In genomic region chr5:100900796-100901731, GRCh38 we compare ENCODE assay signal across 1 cellular context.
TF ChIP-seq lines count a peak whose summit lies in the region.

No MANE protein-coding gene starts in this region.

TF ChIP-seq in GM12878, 131 proteins besides CTCF, POLR2A, EP300 and RAD21 (continued from another document and continues in another):
- TF ChIP-seq ZNF592 (IDR thresholded peaks at IDR 0.05) (no peak), RFX5 (IDR thresholded peaks at IDR 0.05; ENCODE audit: low read depth, low read length) (no peak), PKNOX1 (IDR thresholded peaks at IDR 0.05) (0 out of 2 replicates have a peak, but pooled peaks have one; percentile 18), ZNF207 (IDR thresholded peaks at IDR 0.05; ENCODE audit: borderline replicate concordance) (no peak; the same call in 1 of the 2 replicates), E2F4 (IDR thresholded peaks at IDR 0.05; ENCODE audit: low read depth, low read length) (no peak), BCL3 (IDR thresholded peaks at IDR 0.05; ENCODE audit: borderline replicate concordance, insufficient read depth, low read depth, low read length, poor library complexity, severe bottlenecking) (no peak), CBX5 (IDR thresholded peaks at IDR 0.05; ENCODE audit: low read depth) (peak; percentile 83; the same call in 1 of the 2 replicates), EED (IDR thresholded peaks at IDR 0.05; ENCODE audit: low read depth) (no peak; the same call in 1 of the 2 replicates), BCL11A (IDR thresholded peaks at IDR 0.05; ENCODE audit: low read depth, low read length) (no peak), MTA2 (IDR thresholded peaks at IDR 0.05; ENCODE audit: low read depth) (no peak), ZNF217 (IDR thresholded peaks at IDR 0.05) (no peak), NRF1 (conservative IDR thresholded peaks at IDR 0.05; ENCODE audit: low read depth, low read length) (no peak), CHD4 (IDR thresholded peaks at IDR 0.05) (no peak), CBFB (IDR thresholded peaks at IDR 0.05; ENCODE audit: low read depth) (peak; percentile 63; the same call in 1 of the 2 replicates), ETV6 (conservative IDR thresholded peaks at IDR 0.05 in 1 of 2, IDR thresholded peaks at IDR 0.05 in 1 of 2; ENCODE audit: borderline replicate concordance in 1 of 2, low read depth in 1 of 2) (peak in 1 of 2 experiments; percentile 84; a peak in 2 of 4 replicates), HDAC2 (IDR thresholded peaks at IDR 0.05) (no peak), TBL1XR1 (IDR thresholded peaks at IDR 0.05; ENCODE audit: low read depth, low read length) (peak; percentile 66; the same call in 1 of the 2 replicates), ASH2L (IDR thresholded peaks at IDR 0.05; ENCODE audit: borderline replicate concordance, low read depth) (0 out of 2 replicates have a peak, but pooled peaks have one; percentile 3), ZNF24 (IDR thresholded peaks at IDR 0.05) (peak; percentile 55; the same call in 1 of the 2 replicates), ZZZ3 (IDR thresholded peaks at IDR 0.05; ENCODE audit: control insufficient read depth, insufficient read length, low read depth) (no peak), PRDM15 (CRISPR knock-in tag; IDR thresholded peaks at IDR 0.05) (no peak), YBX1 (IDR thresholded peaks at IDR 0.05) (no peak), TCF12 (IDR thresholded peaks at IDR 0.05; ENCODE audit: low read depth, low read length) (peak; percentile 37; the same call in 1 of the 2 replicates), IRF4 (IDR thresholded peaks at IDR 0.05; ENCODE audit: low read depth, low read length) (no peak), CEBPB (IDR thresholded peaks at IDR 0.05; ENCODE audit: borderline replicate concordance in 1 of 2, low read depth in 2 of 2, low read length in 2 of 2) (no peak), PAX8 (IDR thresholded peaks at IDR 0.05) (no peak), ESRRA (IDR thresholded peaks at IDR 0.05; ENCODE audit: low read length) (no peak), NBN (IDR thresholded peaks at IDR 0.05) (peak; percentile 47), RUNX3 (IDR thresholded peaks at IDR 0.05; ENCODE audit: low read length) (0 out of 2 replicates have a peak, but pooled peaks have one; percentile 21), KDM1A (IDR thresholded peaks at IDR 0.05; ENCODE audit: borderline replicate concordance) (no peak), IRF5 (IDR thresholded peaks at IDR 0.05; ENCODE audit: borderline replicate concordance) (no peak), RB1 (IDR thresholded peaks at IDR 0.05; ENCODE audit: borderline replicate concordance) (peak; percentile 48; the same call in 1 of the 2 replicates), MEF2A (IDR thresholded peaks at IDR 0.05; ENCODE audit: insufficient read depth, low read depth, low read length) (no peak), FOXM1 (IDR thresholded peaks at IDR 0.05; ENCODE audit: low read depth, low read length) (no peak), NFIC (IDR thresholded peaks at IDR 0.05; ENCODE audit: low read depth, low read length) (no peak), CREM (IDR thresholded peaks at IDR 0.05; ENCODE audit: low read depth) (peak; percentile 51), BMI1 (IDR thresholded peaks at IDR 0.05; ENCODE audit: borderline replicate concordance) (no peak), EZH2 (IDR thresholded peaks at IDR 0.05; ENCODE audit: borderline replicate concordance, control insufficient read depth, low read depth, low read length) (no peak), GABPA (IDR thresholded peaks at IDR 0.05; ENCODE audit: low read depth) (peak; percentile 63; the same call in 1 of the 2 replicates), CUX1 (IDR thresholded peaks at IDR 0.05; ENCODE audit: insufficient replicate concordance, low read depth, low read length) (no peak), STAT1 (conservative IDR thresholded peaks at IDR 0.05) (0 out of 2 replicates have a peak, but pooled peaks have one; percentile 34), NR2C2 (IDR thresholded peaks at IDR 0.05; ENCODE audit: borderline replicate concordance, control insufficient read depth, insufficient read length, low read depth) (no peak)
